ENCODE assay signal across 1 cellular context in genomic region chr5:180868960-180869359, GRCh38.
TF ChIP-seq lines count a peak whose summit lies in the region.

No MANE protein-coding gene starts in this region.

TF ChIP-seq in HepG2, 621 proteins besides CTCF, POLR2A, EP300 and RAD21 (continued from another document and continues in another):
- TF ChIP-seq ZNF441 (CRISPR knock-in tag; IDR thresholded peaks at IDR 0.05; ENCODE audit: borderline replicate concordance) (no peak), ZNF124 (CRISPR knock-in tag; IDR thresholded peaks at IDR 0.05) (no peak), ZNF781 (CRISPR knock-in tag; IDR thresholded peaks at IDR 0.05; ENCODE audit: borderline replicate concordance, not compliant biosample characterization) (no peak), ZNF563 (CRISPR knock-in tag; IDR thresholded peaks at IDR 0.05) (no peak), STAT5B (CRISPR knock-in tag; IDR thresholded peaks at IDR 0.05) (no peak), ZHX2 (IDR thresholded peaks at IDR 0.05; ENCODE audit: low read depth) (no peak), ZHX2 (CRISPR knock-in tag; IDR thresholded peaks at IDR 0.05; ENCODE audit: borderline replicate concordance) (no peak), ZNF546 (CRISPR knock-in tag; conservative IDR thresholded peaks at IDR 0.05) (no peak), RFX1 (IDR thresholded peaks at IDR 0.05) (no peak), TSC22D2 (CRISPR knock-in tag; IDR thresholded peaks at IDR 0.05; ENCODE audit: borderline replicate concordance) (no peak), ZNF605 (CRISPR knock-in tag; IDR thresholded peaks at IDR 0.05) (no peak), ZKSCAN5 (CRISPR knock-in tag; IDR thresholded peaks at IDR 0.05) (no peak), ATF6 (CRISPR knock-in tag; conservative IDR thresholded peaks at IDR 0.05) (no peak), EED (CRISPR knock-in tag; IDR thresholded peaks at IDR 0.05) (no peak), PHF20 (CRISPR knock-in tag; IDR thresholded peaks at IDR 0.05) (no peak), ZNF274 (CRISPR knock-in tag; IDR thresholded peaks at IDR 0.05) (no peak), MAF1 (CRISPR knock-in tag; IDR thresholded peaks at IDR 0.05; ENCODE audit: borderline replicate concordance) (no peak), ZNF451 (CRISPR knock-in tag; IDR thresholded peaks at IDR 0.05) (no peak), CREM (IDR thresholded peaks at IDR 0.05) (no peak), CREM (CRISPR knock-in tag; IDR thresholded peaks at IDR 0.05) (no peak), SKIL (CRISPR knock-in tag; IDR thresholded peaks at IDR 0.05; ENCODE audit: borderline replicate concordance) (no peak), RBAK (CRISPR knock-in tag; IDR thresholded peaks at IDR 0.05) (no peak), TERF1 (CRISPR knock-in tag; IDR thresholded peaks at IDR 0.05) (no peak), CBX1 (IDR thresholded peaks at IDR 0.05; ENCODE audit: low read depth) (no peak), XRCC5 (optimal IDR thresholded peaks at IDR 0.05; ENCODE audit: low read length) (peak; percentile 44), ZBTB3 (CRISPR knock-in tag; IDR thresholded peaks at IDR 0.05; ENCODE audit: borderline replicate concordance, low read depth) (no peak), SRF (IDR thresholded peaks at IDR 0.05; ENCODE audit: low read depth, low read length) (no peak), MAZ (IDR thresholded peaks at IDR 0.05; ENCODE audit: borderline replicate concordance, low read depth, low read length) (no peak), MAZ (CRISPR knock-in tag; IDR thresholded peaks at IDR 0.05; ENCODE audit: low read depth) (peak; percentile 39; the same call in 1 of the 2 replicates), SMC3 (IDR thresholded peaks at IDR 0.05; ENCODE audit: low read length) (peak; percentile 91), BCL6 (CRISPR knock-in tag; IDR thresholded peaks at IDR 0.05) (no peak), ZSCAN25 (CRISPR knock-in tag; IDR thresholded peaks at IDR 0.05) (no peak), IRF2 (CRISPR knock-in tag; IDR thresholded peaks at IDR 0.05) (no peak), ATAD3A (CRISPR knock-in tag; IDR thresholded peaks at IDR 0.05) (no peak), NR2F6 (IDR thresholded peaks at IDR 0.05) (0 out of 2 replicates have a peak, but pooled peaks have one; percentile 12), NR2F6 (CRISPR knock-in tag; IDR thresholded peaks at IDR 0.05) (no peak), ZNF549 (CRISPR knock-in tag; IDR thresholded peaks at IDR 0.05) (no peak), FOXP1 (IDR thresholded peaks at IDR 0.05) (no peak), FOXP1 (CRISPR knock-in tag; IDR thresholded peaks at IDR 0.05) (no peak), ATF2 (CRISPR knock-in tag; IDR thresholded peaks at IDR 0.05) (no peak), ZNF17 (CRISPR knock-in tag; IDR thresholded peaks at IDR 0.05) (no peak), ZNF468 (CRISPR knock-in tag; IDR thresholded peaks at IDR 0.05) (no peak), ZNF207 (IDR thresholded peaks at IDR 0.05; ENCODE audit: borderline replicate concordance) (no peak), SIX4 (CRISPR knock-in tag; IDR thresholded peaks at IDR 0.05) (no peak), ZC3H13 (CRISPR knock-in tag; IDR thresholded peaks at IDR 0.05) (no peak), MYNN (CRISPR knock-in tag; IDR thresholded peaks at IDR 0.05; ENCODE audit: low read depth) (no peak), ZNF30 (CRISPR knock-in tag; IDR thresholded peaks at IDR 0.05) (no peak), ZNF878 (CRISPR knock-in tag; IDR thresholded peaks at IDR 0.05) (no peak), NFE2 (CRISPR knock-in tag; IDR thresholded peaks at IDR 0.05) (no peak), GATAD2A (CRISPR knock-in tag; IDR thresholded peaks at IDR 0.05) (0 out of 2 replicates have a peak, but pooled peaks have one; percentile 26), RXRB (CRISPR knock-in tag; IDR thresholded peaks at IDR 0.05; ENCODE audit: borderline replicate concordance) (no peak), STAG1 (CRISPR knock-in tag; IDR thresholded peaks at IDR 0.05) (peak; percentile 85), REXO4 (CRISPR knock-in tag; IDR thresholded peaks at IDR 0.05; ENCODE audit: borderline replicate concordance) (no peak), ZNF709 (CRISPR knock-in tag; IDR thresholded peaks at IDR 0.05) (no peak), RBFOX2 (IDR thresholded peaks at IDR 0.05; ENCODE audit: low read depth, low read length) (no peak), ZSCAN12 (CRISPR knock-in tag; IDR thresholded peaks at IDR 0.05) (no peak), CCDC6 (CRISPR knock-in tag; IDR thresholded peaks at IDR 0.05) (no peak), SALL1 (CRISPR knock-in tag; IDR thresholded peaks at IDR 0.05) (no peak)
- TF ChIP-seq, protein P1, sequence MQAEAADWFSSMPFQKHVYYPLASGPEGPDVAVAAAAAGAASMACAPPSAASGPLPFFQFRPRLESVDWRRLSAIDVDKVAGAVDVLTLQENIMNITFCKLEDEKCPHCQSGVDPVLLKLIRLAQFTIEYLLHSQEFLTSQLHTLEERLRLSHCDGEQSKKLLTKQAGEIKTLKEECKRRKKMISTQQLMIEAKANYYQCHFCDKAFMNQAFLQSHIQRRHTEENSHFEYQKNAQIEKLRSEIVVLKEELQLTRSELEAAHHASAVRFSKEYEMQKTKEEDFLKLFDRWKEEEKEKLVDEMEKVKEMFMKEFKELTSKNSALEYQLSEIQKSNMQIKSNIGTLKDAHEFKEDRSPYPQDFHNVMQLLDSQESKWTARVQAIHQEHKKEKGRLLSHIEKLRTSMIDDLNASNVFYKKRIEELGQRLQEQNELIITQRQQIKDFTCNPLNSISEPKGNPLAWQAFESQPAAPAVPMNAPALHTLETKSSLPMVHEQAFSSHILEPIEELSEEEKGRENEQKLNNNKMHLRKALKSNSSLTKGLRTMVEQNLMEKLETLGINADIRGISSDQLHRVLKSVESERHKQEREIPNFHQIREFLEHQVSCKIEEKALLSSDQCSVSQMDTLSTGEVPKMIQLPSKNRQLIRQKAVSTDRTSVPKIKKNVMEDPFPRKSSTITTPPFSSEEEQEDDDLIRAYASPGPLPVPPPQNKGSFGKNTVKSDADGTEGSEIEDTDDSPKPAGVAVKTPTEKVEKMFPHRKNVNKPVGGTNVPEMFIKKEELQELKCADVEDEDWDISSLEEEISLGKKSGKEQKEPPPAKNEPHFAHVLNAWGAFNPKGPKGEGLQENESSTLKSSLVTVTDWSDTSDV (CRISPR knock-in tag; IDR thresholded peaks at IDR 0.05) = no peak
- TF ChIP-seq, protein P2, sequence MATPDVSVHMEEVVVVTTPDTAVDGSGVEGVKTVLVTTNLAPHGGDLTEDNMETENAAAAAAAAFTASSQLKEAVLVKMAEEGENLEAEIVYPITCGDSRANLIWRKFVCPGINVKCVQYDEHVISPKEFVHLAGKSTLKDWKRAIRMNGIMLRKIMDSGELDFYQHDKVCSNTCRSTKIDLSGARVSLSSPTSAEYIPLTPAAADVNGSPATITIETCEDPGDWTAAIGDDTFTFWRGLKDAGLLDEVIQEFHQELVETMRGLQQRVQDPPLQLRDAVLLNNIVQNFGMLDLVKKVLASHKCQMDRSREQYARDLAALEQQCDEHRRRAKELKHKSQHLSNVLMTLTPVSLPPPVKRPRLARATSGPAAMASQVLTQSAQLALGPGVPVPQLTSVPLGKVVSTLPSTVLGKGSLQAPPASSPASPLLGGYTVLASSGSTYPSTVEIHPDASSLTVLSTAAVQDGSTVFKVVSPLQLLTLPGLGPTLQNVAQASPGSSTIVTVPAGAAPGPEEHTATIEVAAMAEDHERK (CRISPR knock-in tag; IDR thresholded peaks at IDR 0.05; ENCODE audit: low read depth) = no peak
- TF ChIP-seq, protein P3, sequence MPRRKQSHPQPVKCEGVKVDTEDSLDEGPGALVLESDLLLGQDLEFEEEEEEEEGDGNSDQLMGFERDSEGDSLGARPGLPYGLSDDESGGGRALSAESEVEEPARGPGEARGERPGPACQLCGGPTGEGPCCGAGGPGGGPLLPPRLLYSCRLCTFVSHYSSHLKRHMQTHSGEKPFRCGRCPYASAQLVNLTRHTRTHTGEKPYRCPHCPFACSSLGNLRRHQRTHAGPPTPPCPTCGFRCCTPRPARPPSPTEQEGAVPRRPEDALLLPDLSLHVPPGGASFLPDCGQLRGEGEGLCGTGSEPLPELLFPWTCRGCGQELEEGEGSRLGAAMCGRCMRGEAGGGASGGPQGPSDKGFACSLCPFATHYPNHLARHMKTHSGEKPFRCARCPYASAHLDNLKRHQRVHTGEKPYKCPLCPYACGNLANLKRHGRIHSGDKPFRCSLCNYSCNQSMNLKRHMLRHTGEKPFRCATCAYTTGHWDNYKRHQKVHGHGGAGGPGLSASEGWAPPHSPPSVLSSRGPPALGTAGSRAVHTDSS (CRISPR knock-in tag; conservative IDR thresholded peaks at IDR 0.05) = no peak
